Comparison of ENCODE assay signal across 10 cellular contexts in the genomic region with DNA sequence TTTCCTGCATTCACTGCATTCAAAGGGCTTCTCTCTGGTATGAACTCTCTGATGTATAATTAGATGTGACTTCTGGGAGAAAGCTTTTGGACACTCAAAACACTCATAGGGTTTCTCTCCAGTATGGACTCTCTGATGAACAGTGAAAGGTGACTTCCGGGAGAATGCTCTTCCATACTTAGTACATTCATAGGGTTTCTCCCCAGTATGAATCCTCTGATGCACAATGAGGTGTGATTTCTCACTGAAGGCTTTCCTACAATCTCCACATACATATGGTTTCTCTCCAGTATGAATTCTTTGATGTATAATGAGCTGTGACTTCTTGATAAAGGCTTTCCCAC. TPM values are rescaled to one million over a fixed set of nuclear protein-coding genes. Genes with fewer than 3 reads are reported as not detected.
"Had no signal": no experiment of that assay in that cellular context is flagged by ENCODE, and none has a peak within 500 bp of the region (broad histone marks: within the 10 kb centered on the region; RNA-seq: fewer than 3 reads in every experiment).

No MANE protein-coding gene starts in this region.

- H3K4me2 ChIP-seq: KMS-11 had no signal

- H3K27ac Mint-ChIP-seq: H9 had no signal

- H3K4me3 ChIP-seq: GM23248 had no signal

- H3K9ac ChIP-seq: GM23248, KMS-11 had no signal

- DNase-seq: GM23248, GOT3, H9, HCEC 1CT, IMR-90, KBM-7 had no signal

- FAIRE-seq: H54, HTR-8/SVneo had no signal

- H3K4me1 Mint-ChIP-seq: H9 had no signal

- H2AFZ ChIP-seq: GM23248 had no signal

- H3K4me3 Mint-ChIP-seq: H9 had no signal

- H3K27ac ChIP-seq: GM23248, KMS-11 had no signal

RNA-seq across cellular contexts. Expression of a gene that starts 52.5 kb away (rescaled TPM):
- total RNA-seq: GM23248, H9, HT-29, IMR-90 had no signal
- polyA plus RNA-seq: GM23248, IMR-90 had no signal
